ENCODE assay signal across 22 cellular contexts in the genomic region with DNA sequence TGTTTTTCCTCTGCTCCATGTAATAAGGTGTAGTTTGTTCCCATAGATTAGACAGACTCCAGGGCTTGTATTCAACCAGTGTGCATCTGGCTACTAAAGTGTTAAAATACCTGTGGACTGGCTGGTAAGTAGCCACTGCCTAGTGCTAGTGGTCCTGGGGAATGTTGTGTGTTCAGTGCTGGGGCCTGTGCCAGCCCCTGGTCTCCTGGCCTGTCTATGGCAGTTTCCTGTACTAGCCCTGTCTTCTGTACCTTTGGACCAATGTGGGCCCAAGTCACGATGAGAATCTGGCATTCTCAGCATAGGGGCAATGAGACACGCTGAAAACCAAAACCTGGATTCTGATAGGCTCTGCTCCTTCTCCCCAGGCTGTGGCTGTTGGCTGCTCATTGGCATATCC.
"Had no signal": no experiment of that assay in that cellular context is flagged by ENCODE, and none has a peak within 500 bp of the region (broad histone marks: within the 10 kb centered on the region; RNA-seq: fewer than 3 reads in every experiment).

No MANE protein-coding gene starts in this region.

- ATAC-seq: activated CD4-positive, CD25-positive, alpha-beta regulatory T cell treated with anti-CD3 and anti-CD28 coated beads, Interleukin-2, amount 50 U/mL, for 24 hours; activated CD8-positive, alpha-beta memory T cell treated with anti-CD3 and anti-CD28 coated beads, Interleukin-2, amount 10 ng/mL, durations not matched to agents 7 days and 5 days; activated CD8-positive, alpha-beta T cell treated with anti-CD3 and anti-CD28 coated beads for 36 hours; gastrocnemius medialis; left lobe of liver had no signal

- H3K9me3 Mint-ChIP-seq: nephron had no signal

- H3K27me3 ChIP-seq: brain microvascular endothelial cell, esophagus muscularis mucosa, gastrocnemius medialis, spleen had no signal

- H3K4me3 Mint-ChIP-seq: activated CD4-positive, alpha-beta T cell treated with anti-CD3 and anti-CD28 coated beads, Interleukin-2, amount 10 ng/mL, durations not matched to agents 7 days and 5 days; activated CD8-positive, alpha-beta memory T cell treated with anti-CD3 and anti-CD28 coated beads, Interleukin-2, amount 10 ng/mL, durations not matched to agents 7 days and 5 days; activated CD8-positive, alpha-beta T cell treated with anti-CD3 and anti-CD28 coated beads for 36 hours; activated naive CD4-positive, alpha-beta T cell treated with anti-CD3 and anti-CD28 coated beads, Interleukin-2, amount 10 ng/mL, durations not matched to agents 7 days and 5 days; nephron had no signal

- H3K36me3 Mint-ChIP-seq: activated CD8-positive, alpha-beta memory T cell treated with anti-CD3 and anti-CD28 coated beads, Interleukin-2, amount 10 ng/mL, durations not matched to agents 7 days and 5 days; activated naive CD4-positive, alpha-beta T cell treated with anti-CD3 and anti-CD28 coated beads, Interleukin-2, amount 10 ng/mL, durations not matched to agents 7 days and 5 days had no signal

- H3K27me3 Mint-ChIP-seq: activated CD4-positive, alpha-beta T cell treated with anti-CD3 and anti-CD28 coated beads, Interleukin-2, amount 10 ng/mL, durations not matched to agents 7 days and 5 days; activated CD8-positive, alpha-beta memory T cell treated with anti-CD3 and anti-CD28 coated beads, Interleukin-2, amount 10 ng/mL, durations not matched to agents 7 days and 5 days; activated CD8-positive, alpha-beta T cell treated with anti-CD3 and anti-CD28 coated beads for 36 hours; activated naive CD4-positive, alpha-beta T cell treated with anti-CD3 and anti-CD28 coated beads, Interleukin-2, amount 10 ng/mL, durations not matched to agents 7 days and 5 days had no signal

- H3K27ac Mint-ChIP-seq: activated CD4-positive, alpha-beta T cell treated with anti-CD3 and anti-CD28 coated beads, Interleukin-2, amount 10 ng/mL, durations not matched to agents 7 days and 5 days; activated CD8-positive, alpha-beta memory T cell treated with anti-CD3 and anti-CD28 coated beads, Interleukin-2, amount 10 ng/mL, durations not matched to agents 7 days and 5 days; activated CD8-positive, alpha-beta T cell treated with anti-CD3 and anti-CD28 coated beads for 36 hours; activated naive CD4-positive, alpha-beta T cell treated with anti-CD3 and anti-CD28 coated beads, Interleukin-2, amount 10 ng/mL, durations not matched to agents 7 days and 5 days had no signal

- H3K27ac ChIP-seq: brain microvascular endothelial cell, esophagus muscularis mucosa, gastrocnemius medialis, SK-N-MC, spleen, thoracic aorta had no signal

- H3K36me3 ChIP-seq: brain microvascular endothelial cell, esophagus muscularis mucosa, gastrocnemius medialis, spleen, thoracic aorta had no signal

- H3K4me3 ChIP-seq: esophagus muscularis mucosa, gastrocnemius medialis, SK-N-MC, spleen, thoracic aorta had no signal

- H3K9me3 ChIP-seq: esophagus muscularis mucosa, gastrocnemius medialis, thoracic aorta had no signal

- H3K4me1 Mint-ChIP-seq: activated CD4-positive, alpha-beta T cell treated with anti-CD3 and anti-CD28 coated beads, Interleukin-2, amount 10 ng/mL, durations not matched to agents 7 days and 5 days; activated CD8-positive, alpha-beta memory T cell treated with anti-CD3 and anti-CD28 coated beads, Interleukin-2, amount 10 ng/mL, durations not matched to agents 7 days and 5 days; activated naive CD4-positive, alpha-beta T cell treated with anti-CD3 and anti-CD28 coated beads, Interleukin-2, amount 10 ng/mL, durations not matched to agents 7 days and 5 days had no signal

- DNase-seq: activated CD4-positive, alpha-beta T cell treated with anti-CD3 and anti-CD28 coated beads, Interleukin-2, amount 10 ng/mL, durations not matched to agents 7 days and 5 days; activated CD8-positive, alpha-beta memory T cell treated with anti-CD3 and anti-CD28 coated beads, Interleukin-2, amount 10 ng/mL, durations not matched to agents 7 days and 5 days; activated CD8-positive, alpha-beta T cell treated with anti-CD3 and anti-CD28 coated beads for 36 hours; activated effector memory CD4-positive, alpha-beta T cell treated with anti-CD3 and anti-CD28 coated beads, Interleukin-2, amount 50 U/mL, for 16 hours; activated naive CD4-positive, alpha-beta T cell treated with anti-CD3 and anti-CD28 coated beads, Interleukin-2, amount 10 ng/mL, durations not matched to agents 7 days and 5 days; activated T-cell treated with anti-CD3 and anti-CD28 coated beads for 4 hours; brain microvascular endothelial cell; caudate nucleus; dermis blood vessel endothelial cell; effector memory CD4-positive, alpha-beta T cell; gastrocnemius medialis; head of caudate nucleus; nucleus accumbens; spleen; stimulated activated CD4-positive, alpha-beta T cell treated with anti-CD3 and anti-CD28 coated beads, Interleukin-4, amount 100 ng/mL, for 1 hour; stimulated activated naive CD4-positive, alpha-beta T cell had no signal
